ENCODE assay signal across 12 cellular contexts in the genomic region with DNA sequence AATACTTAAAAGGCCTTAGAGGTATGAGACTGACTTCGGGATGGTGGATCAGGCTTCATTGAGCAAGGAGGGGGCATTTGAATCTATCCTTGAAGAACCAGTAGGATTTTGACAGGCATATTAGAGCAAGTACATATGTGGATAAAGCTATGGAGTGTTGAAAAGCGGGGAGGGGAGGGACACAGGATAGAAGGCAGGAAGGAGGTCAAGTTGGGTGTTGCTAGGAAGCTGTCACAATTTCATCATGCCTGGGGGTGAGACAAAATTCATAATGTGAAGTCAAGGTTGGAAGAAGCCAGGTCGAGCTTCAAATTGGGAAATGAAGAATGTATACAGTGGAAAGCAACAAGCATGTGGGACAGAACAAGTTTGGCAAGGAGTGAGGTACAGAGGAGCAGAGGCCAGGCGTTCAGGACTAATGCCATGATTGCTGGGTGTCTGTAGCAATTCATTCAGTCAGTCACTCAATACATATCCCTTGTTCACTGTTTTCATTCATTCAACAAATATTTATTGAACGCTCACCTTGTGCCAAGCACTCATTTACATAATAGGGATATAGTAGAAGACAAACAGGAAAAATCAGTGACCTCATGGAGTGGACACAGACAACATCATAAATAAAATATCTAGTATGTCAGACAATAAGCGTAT. TPM values are rescaled to one million over a fixed set of nuclear protein-coding genes. Genes with fewer than 3 reads are reported as not detected.
DNase-seq lines count a peak whose midpoint lies in the region; ATAC-seq and TF ChIP-seq lines count a peak whose summit lies in the region.
"Had no signal": no experiment of that assay in that cellular context is flagged by ENCODE, and none has a peak within 500 bp of the region (broad histone marks: within the 10 kb centered on the region; RNA-seq: fewer than 3 reads in every experiment).

No MANE protein-coding gene starts in this region.

- TF ChIP-seq POLR2A in gastrocnemius medialis (IDR thresholded peaks at IDR 0.05) (no peak), Peyer's patch (IDR thresholded peaks at IDR 0.05) (no peak)

- H2AFZ ChIP-seq in hepatocyte: peak overlapping the region; percentile 19

- DNase-seq in CD8-positive, alpha-beta memory T cell: no peak
- DNase-seq in NCI-H774 (lab: John Stamatoyannopoulos, UW) (peak; percentile 42), hepatocyte (ENCODE audit: low spot score) (no peak), gastrocnemius medialis (no peak), Peyer's patch (no peak), GM03348 (ENCODE audit: low spot score) (no peak)
- DNase-seq: activated CD8-positive, alpha-beta memory T cell treated with anti-CD3 and anti-CD28 coated beads, Interleukin-2, amount 10 ng/mL, durations not matched to agents 7 days and 5 days; activated naive CD4-positive, alpha-beta T cell treated with anti-CD3 and anti-CD28 coated beads, Interleukin-2, amount 50 U/mL, for 16 hours; C1 segment of cervical spinal cord; SIG-M5 had no signal

- H3K27me3 Mint-ChIP-seq in CD8-positive, alpha-beta memory T cell: no peaks in the 10 kb centered on the region
- H3K27me3 Mint-ChIP-seq: activated CD8-positive, alpha-beta memory T cell treated with anti-CD3 and anti-CD28 coated beads, Interleukin-2, amount 10 ng/mL, durations not matched to agents 7 days and 5 days had no signal

- H3K4me1 ChIP-seq in BLaER1 (peaks cover 59% of the 10 kb centered on the region), hepatocyte (ENCODE audit: insufficient read depth) (no peaks in the 10 kb centered on the region), gastrocnemius medialis (no peaks in the 10 kb centered on the region), Peyer's patch (no peaks in the 10 kb centered on the region)
- H3K4me1 ChIP-seq in CD8-positive, alpha-beta memory T cell (ENCODE audit: insufficient read depth, low read length): no peaks in the 10 kb centered on the region

- WGBS in hepatocyte (ENCODE audit: low lambda C conversion rate, missing lambda C conversion rate): 79% methylated on average over 6 of the region's 6 CpGs

- H3K4me3 Mint-ChIP-seq in CD8-positive, alpha-beta memory T cell: no peak overlapping the region
- H3K4me3 Mint-ChIP-seq: activated CD8-positive, alpha-beta memory T cell treated with anti-CD3 and anti-CD28 coated beads, Interleukin-2, amount 10 ng/mL, durations not matched to agents 7 days and 5 days; brain had no signal

- H3K4me2 ChIP-seq in BLaER1: peak overlapping the region; percentile 72
- H3K4me2 ChIP-seq in hepatocyte: no peak overlapping the region

- intact Hi-C loops in gastrocnemius medialis (cut with DNase I; ENCODE audit: low total_unique reads): no loop called here

- no peaks in the 10 kb centered on the region for H3K9me2 ChIP-seq in hepatocyte (replicated peaks; ENCODE audit: insufficient read depth)

- peaks cover 0 to 9% (median 3%) of the 10 kb centered on the region in 5 donors for H3K9me3 Mint-ChIP-seq in CD8-positive, alpha-beta memory T cell

- H3K4me1 Mint-ChIP-seq in CD8-positive, alpha-beta memory T cell: peaks cover 10 to 21% (median 18%) of the 10 kb centered on the region in 3 donors

- H3K36me3 ChIP-seq in BLaER1 (no peaks in the 10 kb centered on the region), hepatocyte (replicated peaks; ENCODE audit: insufficient read depth, low read depth) (no peaks in the 10 kb centered on the region), gastrocnemius medialis (no peaks in the 10 kb centered on the region), Peyer's patch (no peaks in the 10 kb centered on the region)
- no peaks in the 10 kb centered on the region for H3K36me3 ChIP-seq in CD8-positive, alpha-beta memory T cell (ENCODE audit: insufficient read depth, low read length)

- TF ChIP-seq CTCF in hepatocyte (IDR thresholded peaks at IDR 0.05; ENCODE audit: poor library complexity) (no peak), gastrocnemius medialis (IDR thresholded peaks at IDR 0.05 in 4 of 5, conservative IDR thresholded peaks at IDR 0.05 in 1 of 5) (no peak), Peyer's patch (IDR thresholded peaks at IDR 0.05) (no peak)

- in situ Hi-C loops in gastrocnemius medialis (cut with MboI; ENCODE audit: low sequenced_read_pairs in 4 of 4): no loop called here

- no peaks in the 10 kb centered on the region for H3K27me3 ChIP-seq in BLaER1
- H3K27me3 ChIP-seq in CD8-positive, alpha-beta memory T cell (ENCODE audit: insufficient read depth, low read length, poor library complexity, severe bottlenecking): no peaks in the 10 kb centered on the region
- no peaks in the 10 kb centered on the region for H3K27me3 ChIP-seq in hepatocyte
- no peaks in the 10 kb centered on the region for H3K27me3 ChIP-seq in gastrocnemius medialis
- H3K27me3 ChIP-seq in Peyer's patch: no peaks in the 10 kb centered on the region

- H3K27ac ChIP-seq in BLaER1 (peak overlapping the region; percentile 87), hepatocyte (no peak overlapping the region), gastrocnemius medialis (no peak overlapping the region), Peyer's patch (no peak overlapping the region)
- no peak overlapping the region for H3K27ac ChIP-seq in CD8-positive, alpha-beta memory T cell (ENCODE audit: low read depth, low read length)

- H3K27ac Mint-ChIP-seq in CD8-positive, alpha-beta memory T cell: peak overlapping the region in 5 of 8 donors; percentile 18 to 64 (median 52)
- H3K27ac Mint-ChIP-seq: activated CD8-positive, alpha-beta memory T cell treated with anti-CD3 and anti-CD28 coated beads, Interleukin-2, amount 10 ng/mL, durations not matched to agents 7 days and 5 days had no signal

- H3K36me3 Mint-ChIP-seq in CD8-positive, alpha-beta memory T cell: peaks cover 0 to 16% (median 3%) of the 10 kb centered on the region in 3 donors
- H3K36me3 Mint-ChIP-seq: activated CD8-positive, alpha-beta memory T cell treated with anti-CD3 and anti-CD28 coated beads, Interleukin-2, amount 10 ng/mL, durations not matched to agents 7 days and 5 days; brain had no signal

- CTCF ChIA-PET in CD8-positive, alpha-beta memory T cell (lab: Charles Lee): no interaction called here

- peak overlapping the region; percentile 67 for H3K9ac ChIP-seq in BLaER1

- ATAC-seq in gastrocnemius medialis: no peak
- ATAC-seq: activated CD8-positive, alpha-beta memory T cell treated with anti-CD3 and anti-CD28 coated beads, Interleukin-2, amount 10 ng/mL, durations not matched to agents 7 days and 5 days had no signal

- H4K20me1 ChIP-seq in BLaER1: no peaks in the 10 kb centered on the region
- H4K20me1 ChIP-seq in hepatocyte (ENCODE audit: insufficient read depth, poor library complexity, severe bottlenecking): no peaks in the 10 kb centered on the region

- peaks cover 39% of the 10 kb centered on the region for H3K9me3 ChIP-seq in BLaER1
- no peaks in the 10 kb centered on the region for H3K9me3 ChIP-seq in CD8-positive, alpha-beta memory T cell (ENCODE audit: low read length)
- H3K9me3 ChIP-seq in hepatocyte (ENCODE audit: low read depth): no peaks in the 10 kb centered on the region
- no peaks in the 10 kb centered on the region for H3K9me3 ChIP-seq in gastrocnemius medialis
- H3K9me3 ChIP-seq in Peyer's patch: no peaks in the 10 kb centered on the region

- H3K4me3 ChIP-seq in BLaER1: no peak overlapping the region
- H3K4me3 ChIP-seq in CD8-positive, alpha-beta memory T cell (ENCODE audit: low read length): no peak overlapping the region
- H3K4me3 ChIP-seq in hepatocyte: no peak overlapping the region
- no peak overlapping the region for H3K4me3 ChIP-seq in gastrocnemius medialis
- H3K4me3 ChIP-seq in Peyer's patch: no peak overlapping the region

- POLR2A ChIA-PET in CD8-positive, alpha-beta memory T cell (lab: Charles Lee): no interaction called here

- no peaks in the 10 kb centered on the region for H3K79me2 ChIP-seq in hepatocyte

RNA-seq across cellular contexts. Expression of a gene that starts 58.3 kb away (rescaled TPM):
- total RNA-seq in CD8-positive, alpha-beta memory T cell: 10 to 100 TPM; 58.8 to 63.7 TPM
- 61.4 TPM for polyA plus RNA-seq in CD8-positive, alpha-beta memory T cell
- 89.0 and 90.5 TPM in 2 replicates for total RNA-seq in hepatocyte
- polyA plus RNA-seq in hepatocyte: 35.0 and 42.1 TPM in 2 replicates
- 10 to 100 TPM; 36.7 to 46.9 (median 40.6) TPM for total RNA-seq in gastrocnemius medialis
- total RNA-seq in Peyer's patch: 10 to 100 TPM; 59.6 to 80.7 (median 76.4) TPM
